ENCODE assay signal across 1 cellular context in genomic region chr17:75844530-75845057, GRCh38.
TF ChIP-seq lines count a peak whose summit lies in the region.

No MANE protein-coding gene starts in this region.

TF ChIP-seq in endothelial cell of umbilical vein, 7 proteins besides CTCF, POLR2A, EP300 and RAD21:
- TF ChIP-seq JUN (IDR thresholded peaks at IDR 0.05; ENCODE audit: borderline replicate concordance, insufficient read depth, insufficient read length, low read depth) (no peak), EZH2 (IDR thresholded peaks at IDR 0.05; ENCODE audit: borderline replicate concordance, low read depth, low read length, severe bottlenecking) (no peak), MYC (IDR thresholded peaks at IDR 0.05; ENCODE audit: low read depth, low read length) (no peak), FOS (IDR thresholded peaks at IDR 0.05; ENCODE audit: borderline replicate concordance, insufficient read depth, low read length) (no peak), MAX (IDR thresholded peaks at IDR 0.05; ENCODE audit: insufficient read depth, insufficient read length) (no peak), GATA2 (IDR thresholded peaks at IDR 0.05; ENCODE audit: insufficient read depth, insufficient read length, low read depth, low read length) (no peak), POLR2AphosphoS5 (IDR thresholded peaks at IDR 0.05; ENCODE audit: insufficient read depth, low read depth, low read length) (no peak)
